13 cellular contexts compared by ENCODE assay signal in the genomic region with DNA sequence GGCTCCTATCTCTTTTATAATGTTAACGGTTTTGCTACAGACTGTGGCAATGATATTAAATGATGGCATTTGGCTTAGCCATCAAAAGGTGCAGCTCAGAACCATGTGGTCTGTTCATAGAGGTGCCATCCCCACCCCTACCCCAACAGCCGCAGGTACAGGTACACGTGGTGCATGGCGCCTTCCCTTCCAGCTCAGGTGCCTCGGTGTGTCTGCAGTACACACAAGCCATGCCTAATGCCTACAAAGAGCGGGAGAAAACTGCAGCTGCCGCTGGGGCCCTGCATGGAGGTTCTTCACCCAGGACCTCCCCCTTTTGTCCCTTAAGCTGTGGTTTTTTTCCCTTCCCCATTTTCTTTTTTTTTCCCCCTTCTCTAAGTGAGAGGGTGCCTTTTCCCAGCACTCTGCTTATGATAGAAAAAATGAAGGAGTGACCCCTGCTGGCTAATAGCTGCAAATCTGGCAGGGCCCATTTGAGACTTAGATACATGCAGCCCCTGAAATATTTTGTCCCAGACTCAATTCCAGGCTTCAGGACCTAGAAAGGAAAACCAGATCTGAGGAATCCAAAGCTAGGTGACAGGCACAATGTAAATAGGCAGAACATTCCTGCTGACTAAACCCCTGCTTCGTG. TPM values are rescaled to one million over a fixed set of nuclear protein-coding genes. Genes with fewer than 3 reads are reported as not detected.
A peak's percentile ranks its signal among the peaks of the same experiment; 100 is the strongest.
DNase-seq lines count a peak whose midpoint lies in the region; ATAC-seq and TF ChIP-seq lines count a peak whose summit lies in the region.
"Had no signal": no experiment of that assay in that cellular context is flagged by ENCODE, and none has a peak within 500 bp of the region (broad histone marks: within the 10 kb centered on the region; RNA-seq: fewer than 3 reads in every experiment).

No MANE protein-coding gene starts in this region.

- no peak overlapping the region for H3K4me2 ChIP-seq in fibroblast of lung (ENCODE audit: extremely low read depth, insufficient read depth, low read length)

- no peaks in the 10 kb centered on the region for H3K27me3 Mint-ChIP-seq in MCF 10A (ENCODE audit: insufficient read depth, unreplicated experiment)

- H4K20me1 ChIP-seq in fibroblast of lung (ENCODE audit: control insufficient read depth, extremely low read depth, insufficient read depth, low read length), result no peaks in the 10 kb centered on the region

- no peaks in the 10 kb centered on the region for H3K36me3 Mint-ChIP-seq in MCF 10A (ENCODE audit: insufficient read depth, unreplicated experiment)
- H3K36me3 Mint-ChIP-seq: CD8-positive, alpha-beta T cell had no signal

- ATAC-seq in upper lobe of right lung (no peak), HG03108 (IDR thresholded peaks at IDR 0.05; ENCODE audit: unreplicated experiment) (no peak)
- ATAC-seq: CD8-positive, alpha-beta T cell had no signal

- H3K4me1 ChIP-seq in breast epithelium (no peaks in the 10 kb centered on the region), fibroblast of lung (ENCODE audit: control insufficient read depth, extremely low read depth, insufficient read depth, low read length) (no peaks in the 10 kb centered on the region), upper lobe of right lung (no peaks in the 10 kb centered on the region)
- H3K4me1 ChIP-seq: stomach had no signal

- TF ChIP-seq POLR2A in breast epithelium (IDR thresholded peaks at IDR 0.05) (no peak), NB4 (IDR thresholded peaks at IDR 0.05; ENCODE audit: extremely low read depth, insufficient read length) (no peak)

- no peak overlapping the region for H3K27ac ChIP-seq in breast epithelium
- no peak overlapping the region for H3K27ac ChIP-seq in fibroblast of lung (ENCODE audit: insufficient read depth, low read length)
- no peak overlapping the region for H3K27ac ChIP-seq in upper lobe of right lung
- H3K27ac ChIP-seq: stomach had no signal

- intact Hi-C loops in MCF 10A (cut with micrococcal nuclease) (loop anchor here (1.0 kb wide), 1 partner anchor 369 kb away; no protein-coding TSS in a partner anchor), breast epithelium (cut with DNase I; ENCODE audit: low total_unique reads) (no loop called here), upper lobe of right lung (cut with DNase I) (no loop called here)

- H3K36me3 ChIP-seq in breast epithelium (no peaks in the 10 kb centered on the region), fibroblast of lung (ENCODE audit: control insufficient read depth, insufficient read depth, low read length) (no peaks in the 10 kb centered on the region), upper lobe of right lung (no peaks in the 10 kb centered on the region)
- H3K36me3 ChIP-seq: stomach had no signal

- no TSS peak for BruUV-seq in MCF 10A (replicated peaks; lab: Mats Ljungman, UMichigan)

- no peaks in the 10 kb centered on the region for H3K9me3 Mint-ChIP-seq in MCF 10A (ENCODE audit: unreplicated experiment)
- H3K9me3 Mint-ChIP-seq: CD8-positive, alpha-beta T cell had no signal

- CTCF ChIA-PET in MCF 10A (lab: Yijun Ruan, JAX), result interaction anchor here (0.6 to 3.0 kb wide), 14 partner anchors 8 to 1897 kb away, joined by 3 to 22 read pairs (median 3); no protein-coding TSS in a partner anchor

- H3K27me3 ChIP-seq in breast epithelium, result no peaks in the 10 kb centered on the region
- H3K27me3 ChIP-seq in fibroblast of lung (ENCODE audit: control insufficient read depth, insufficient read depth, low read length), result no peaks in the 10 kb centered on the region
- H3K27me3 ChIP-seq in upper lobe of right lung, result no peaks in the 10 kb centered on the region
- H3K27me3 ChIP-seq: stomach had no signal

- TF ChIP-seq CTCF in MCF 10A (IDR thresholded peaks at IDR 0.05; ENCODE audit: unreplicated experiment) (peak; percentile 31), breast epithelium (IDR thresholded peaks at IDR 0.05) (no peak), NB4 (IDR thresholded peaks at IDR 0.05; ENCODE audit: low read depth, low read length) (peak; percentile 50), fibroblast of lung (conservative IDR thresholded peaks at IDR 0.05 in 1 of 2, IDR thresholded peaks at IDR 0.05 in 1 of 2; ENCODE audit: low read depth in 1 of 2, low read length in 2 of 2) (peak; percentile 14 to 43), upper lobe of right lung (IDR thresholded peaks at IDR 0.05) (peak; percentile 13)

- H3K27ac Mint-ChIP-seq in MCF 10A (ENCODE audit: low read depth, unreplicated experiment), result no peak overlapping the region
- H3K27ac Mint-ChIP-seq: CD8-positive, alpha-beta T cell had no signal

- no peak overlapping the region for H3K9ac ChIP-seq in fibroblast of lung (ENCODE audit: insufficient read depth, low read length)

- H2AFZ ChIP-seq in fibroblast of lung (ENCODE audit: low read length), result no peak overlapping the region

- POLR2A ChIA-PET in MCF 10A (lab: Yijun Ruan, JAX), result no interaction called here

- no peaks in the 10 kb centered on the region for H3K4me1 Mint-ChIP-seq in MCF 10A (ENCODE audit: insufficient read depth, unreplicated experiment)

- H3K79me2 ChIP-seq in fibroblast of lung (ENCODE audit: control insufficient read depth, insufficient read depth, low read length), result no peaks in the 10 kb centered on the region

- no peak overlapping the region for H3K4me3 Mint-ChIP-seq in MCF 10A (ENCODE audit: unreplicated experiment)
- H3K4me3 Mint-ChIP-seq: CD8-positive, alpha-beta T cell had no signal

- H3K4me3 ChIP-seq in breast epithelium, result no peak overlapping the region
- H3K4me3 ChIP-seq in NB4 (ENCODE audit: low read depth, low read length), result no peak overlapping the region
- H3K4me3 ChIP-seq in fibroblast of lung (replicated peaks in 1 of 4; ENCODE audit: control extremely low read depth in 1 of 4, insufficient read depth in 1 of 4, low read depth in 3 of 4, low read length in 4 of 4), result no peak overlapping the region
- H3K4me3 ChIP-seq in upper lobe of right lung, result no peak overlapping the region
- H3K4me3 ChIP-seq: stomach had no signal

- H3K9me3 ChIP-seq in breast epithelium (peaks cover 12 to 21% of the 10 kb centered on the region in 2 donors), fibroblast of lung (ENCODE audit: control insufficient read depth, insufficient read depth, low read depth, low read length) (no peaks in the 10 kb centered on the region), upper lobe of right lung (no peaks in the 10 kb centered on the region)

- DNase-seq in MCF 10A (ENCODE audit: unreplicated experiment) (peak; percentile 25), breast epithelium (ENCODE audit: low spot score in 2 of 2) (no peak), NB4 (ENCODE audit: low read depth) (peak; percentile 32), fibroblast of lung (ENCODE audit: low read depth in 2 of 2) (no peak), upper lobe of right lung (no peak), mesenteric fat pad (ENCODE audit: low spot score) (no peak), DMS79 (lab: John Stamatoyannopoulos, UW) (no peak)
- DNase-seq: CD8-positive, alpha-beta T cell; midbrain; NCI-H1930; stomach; T-helper 9 cell had no signal

RNA-seq across cellular contexts. Expression of gene OR52M1, which starts 6.5 kb away (rescaled TPM):
- total RNA-seq in MCF 10A (2022) (not detected in 2 replicates), breast epithelium (not detected), fibroblast of lung (not detected in 2 replicates), upper lobe of right lung (not detected), mesenteric fat pad (not detected)
- not detected in 2 replicates for polyA plus RNA-seq in fibroblast of lung
- not detected in 2 replicates for polyA plus RNA-seq in fibroblast of lung (2012)
- polyA minus RNA-seq in fibroblast of lung (ENCODE audit: low replicate concordance), result not detected in 2 replicates
- total RNA-seq: CD8-positive, alpha-beta T cell; stomach had no signal
- polyA plus RNA-seq: stomach had no signal

RNA-seq across cellular contexts. Expression of gene OR52I2, which starts 30.1 kb away (rescaled TPM):
- total RNA-seq in MCF 10A (2022) (not detected in 2 replicates), breast epithelium (not detected), fibroblast of lung (not detected in 2 replicates), upper lobe of right lung (not detected), mesenteric fat pad (not detected)
- not detected in 2 replicates for polyA plus RNA-seq in fibroblast of lung
- polyA plus RNA-seq in fibroblast of lung (2012), result not detected in 2 replicates
- not detected in 2 replicates for polyA minus RNA-seq in fibroblast of lung (ENCODE audit: low replicate concordance)
- total RNA-seq: CD8-positive, alpha-beta T cell; stomach had no signal
- polyA plus RNA-seq: stomach had no signal

RNA-seq across cellular contexts. Expression of gene OR52I1, which starts 42.4 kb away (rescaled TPM):
- not detected in 2 replicates for total RNA-seq in MCF 10A (2022)
- not detected for total RNA-seq in breast epithelium
- not detected in 2 replicates for total RNA-seq in fibroblast of lung
- polyA plus RNA-seq in fibroblast of lung, result not detected in 2 replicates
- polyA plus RNA-seq in fibroblast of lung (2012), result not detected in 2 replicates
- not detected in 2 replicates for polyA minus RNA-seq in fibroblast of lung (ENCODE audit: low replicate concordance)
- total RNA-seq in upper lobe of right lung, result not detected
- total RNA-seq in mesenteric fat pad, result not detected
- total RNA-seq: CD8-positive, alpha-beta T cell; stomach had no signal
- polyA plus RNA-seq: stomach had no signal

RNA-seq across cellular contexts. Expression of gene TRIM68, which starts 56.6 kb away (rescaled TPM):
- total RNA-seq in MCF 10A (2022) (7.9 and 9.0 TPM in 2 replicates), breast epithelium (10 to 100 TPM; 12.6 to 30.0 (median 19.3) TPM), fibroblast of lung (11.1 and 12.1 TPM in 2 replicates), upper lobe of right lung (12.4 TPM), mesenteric fat pad (4.2 TPM)
- polyA plus RNA-seq in fibroblast of lung, result 6.5 and 6.6 TPM in 2 replicates
- polyA plus RNA-seq in fibroblast of lung (2012), result 5.8 and 6.2 TPM in 2 replicates
- 7.8 and 8.4 TPM in 2 replicates for polyA minus RNA-seq in fibroblast of lung (ENCODE audit: low replicate concordance)

Comparison
In these comparisons a context has a peak if more than half of its experiments do, and no peak if none do; other contexts are left out.
1. DNase-seq: peak in MCF 10A (single experiment) and NB4 (single experiment); none in breast epithelium (0 of 2), fibroblast of lung (0 of 2), upper lobe of right lung (single experiment), mesenteric fat pad (single experiment) and DMS79 (single experiment).
2. CTCF ChIP-seq: peak in MCF 10A (single experiment), NB4 (single experiment), fibroblast of lung (2 of 2) and upper lobe of right lung (single experiment); none in breast epithelium (0 of 3).